In genomic region chr9:101705135-101705661, GRCh38 we compare ENCODE assay signal across 8 cellular contexts. TPM values are rescaled to one million over a fixed set of nuclear protein-coding genes. Genes with fewer than 3 reads are reported as not detected.
A peak's percentile ranks its signal among the peaks of the same experiment; 100 is the strongest.
DNase-seq lines count a peak whose midpoint lies in the region; ATAC-seq and TF ChIP-seq lines count a peak whose summit lies in the region.

No MANE protein-coding gene starts in this region.

- peak overlapping the region; percentile 38; the same call in 1 of the 2 replicates for H2AFZ ChIP-seq in KMS-11 (ENCODE audit: low read depth)
- no peak overlapping the region for H2AFZ ChIP-seq in OCI-LY7 (ENCODE audit: low read length)

- H3K4me3 ChIP-seq in KMS-11 (IDR thresholded peaks at IDR 0.05; ENCODE audit: insufficient read depth, low read depth, low read length) = no peak overlapping the region
- peak overlapping the region in 9 of 12 donors; percentile 25 to 45 (median 36) for H3K4me3 ChIP-seq in heart left ventricle
- peak overlapping the region in 3 of 4 donors; percentile 14 to 40 (median 35) for H3K4me3 ChIP-seq in sigmoid colon
- H3K4me3 ChIP-seq in OCI-LY7 (ENCODE audit: low read depth, low read length, poor library complexity, severe bottlenecking) = no peak overlapping the region

- TF ChIP-seq POLR2A in heart left ventricle (IDR thresholded peaks at IDR 0.05) (no peak), sigmoid colon (IDR thresholded peaks at IDR 0.05) (no peak)

- H3K9me2 ChIP-seq in OCI-LY7 (ENCODE audit: insufficient read depth, low read length) = no peaks in the 10 kb centered on the region

- ATAC-seq in GM21529 (IDR thresholded peaks at IDR 0.05; ENCODE audit: unreplicated experiment) (peak; percentile 88), heart left ventricle (peak in 3 of 4 donors; percentile 79 to 93 (median 80))
- peak; percentile 88 for ATAC-seq in activated CD8-positive, alpha-beta T cell treated with anti-CD3 and anti-CD28 coated beads, Interleukin-2, amount 10 ng/mL, durations not matched to agents 7 days and 5 days

- DNase-seq in D341Med (ENCODE audit: low spot score) (peak; percentile 70), heart left ventricle (peak in 3 of 5 donors; percentile 18 to 31 (median 27)), sigmoid colon (no peak), OCI-LY7 (ENCODE audit: low spot score) (no peak), 8988T (no peak)
- peak; percentile 42 for DNase-seq in activated CD8-positive, alpha-beta T cell treated with anti-CD3 and anti-CD28 coated beads, Interleukin-2, amount 10 ng/mL, durations not matched to agents 7 days and 5 days

- no peak overlapping the region; the same call in 1 of the 2 replicates for H3K4me2 ChIP-seq in KMS-11
- no peak overlapping the region for H3K4me2 ChIP-seq in OCI-LY7 (ENCODE audit: low read length)

- peak overlapping the region; percentile 63 for H3K4me3 Mint-ChIP-seq in activated CD8-positive, alpha-beta T cell treated with anti-CD3 and anti-CD28 coated beads, Interleukin-2, amount 10 ng/mL, durations not matched to agents 7 days and 5 days

- CTCF ChIA-PET in activated CD8-positive, alpha-beta T cell treated with anti-CD3 and anti-CD28 coated beads, Interleukin-2, amount 10 ng/mL, durations not matched to agents 7 days and 5 days (lab: Charles Lee) = interaction anchor here (0.8 kb wide), 1 partner anchor 23 kb away, joined by 4 read pairs; no protein-coding TSS in a partner anchor
- CTCF ChIA-PET in OCI-LY7 (lab: Charles Lee; ENCODE audit: unreplicated experiment) = no interaction called here

- POLR2A ChIA-PET in activated CD8-positive, alpha-beta T cell treated with anti-CD3 and anti-CD28 coated beads, Interleukin-2, amount 10 ng/mL, durations not matched to agents 7 days and 5 days (lab: Charles Lee) = no interaction called here
- POLR2A ChIA-PET in OCI-LY7 (lab: Charles Lee) = no interaction called here

- H3K36me3 ChIP-seq in KMS-11 (ENCODE audit: insufficient read depth) (no peaks in the 10 kb centered on the region), heart left ventricle (no peaks in the 10 kb centered on the region), sigmoid colon (no peaks in the 10 kb centered on the region), OCI-LY7 (ENCODE audit: insufficient read depth, low read length) (no peaks in the 10 kb centered on the region)

- H3K4me1 ChIP-seq in KMS-11 (ENCODE audit: low read depth, poor library complexity, severe bottlenecking) (peaks cover 19% of the 10 kb centered on the region), heart left ventricle (peaks cover 0 to 7% (median 0%) of the 10 kb centered on the region in 12 donors), sigmoid colon (peaks cover 0 to 11% (median 4%) of the 10 kb centered on the region in 4 donors), OCI-LY7 (ENCODE audit: insufficient read depth, low read length, poor library complexity, severe bottlenecking) (no peaks in the 10 kb centered on the region)

- 10 to 24% (median 16%) methylated on average over 21 of the region's 21 CpGs for WGBS in heart left ventricle, 4 donors
- 2 to 7% methylated on average over 21 of the region's 21 CpGs for WGBS in sigmoid colon, 2 donors

- no peaks in the 10 kb centered on the region for H3K36me3 Mint-ChIP-seq in activated CD8-positive, alpha-beta T cell treated with anti-CD3 and anti-CD28 coated beads, Interleukin-2, amount 10 ng/mL, durations not matched to agents 7 days and 5 days (ENCODE audit: low read depth)

- H3K27me3 ChIP-seq in KMS-11 (ENCODE audit: insufficient read depth, low read depth) (no peaks in the 10 kb centered on the region), heart left ventricle (peaks cover 0 to 4% (median 0%) of the 10 kb centered on the region in 9 donors), sigmoid colon (no peaks in the 10 kb centered on the region)

- peaks cover 21% of the 10 kb centered on the region for H3K27me3 Mint-ChIP-seq in activated CD8-positive, alpha-beta T cell treated with anti-CD3 and anti-CD28 coated beads, Interleukin-2, amount 10 ng/mL, durations not matched to agents 7 days and 5 days (ENCODE audit: low read depth)

- H4K20me1 ChIP-seq in KMS-11 (ENCODE audit: insufficient read depth) = no peaks in the 10 kb centered on the region
- no peaks in the 10 kb centered on the region for H4K20me1 ChIP-seq in OCI-LY7 (ENCODE audit: insufficient read depth, low read length)

- H3K4me1 Mint-ChIP-seq in activated CD8-positive, alpha-beta T cell treated with anti-CD3 and anti-CD28 coated beads, Interleukin-2, amount 10 ng/mL, durations not matched to agents 7 days and 5 days (ENCODE audit: low read depth) = peaks cover 4% of the 10 kb centered on the region

- H3K9me3 Mint-ChIP-seq in activated CD8-positive, alpha-beta T cell treated with anti-CD3 and anti-CD28 coated beads, Interleukin-2, amount 10 ng/mL, durations not matched to agents 7 days and 5 days (ENCODE audit: insufficient read depth) = no peaks in the 10 kb centered on the region

- TF ChIP-seq CTCF in KMS-11 (conservative IDR thresholded peaks at IDR 0.05; ENCODE audit: low read depth, low read length) (no peak), heart left ventricle (IDR thresholded peaks at IDR 0.05) (peak in 5 of 12 donors; percentile 11 to 42 (median 34)), sigmoid colon (IDR thresholded peaks at IDR 0.05) (peak in 1 of 4 experiments; percentile 16), OCI-LY7 (conservative IDR thresholded peaks at IDR 0.05; ENCODE audit: low read length) (no peak)

- H3K9me3 ChIP-seq in heart left ventricle = no peaks in the 10 kb centered on the region
- H3K9me3 ChIP-seq in sigmoid colon = no peaks in the 10 kb centered on the region
- H3K9me3 ChIP-seq in OCI-LY7 (ENCODE audit: low read length) = no peaks in the 10 kb centered on the region

- peak overlapping the region; percentile 30 for H3K27ac Mint-ChIP-seq in activated CD8-positive, alpha-beta T cell treated with anti-CD3 and anti-CD28 coated beads, Interleukin-2, amount 10 ng/mL, durations not matched to agents 7 days and 5 days

- no peak overlapping the region for H3K9ac ChIP-seq in KMS-11

- no TSS peak for BruUV-seq in OCI-LY7 (replicated peaks; lab: Mats Ljungman, UMichigan)

- H3K27ac ChIP-seq in KMS-11 (no peak overlapping the region), heart left ventricle (no peak overlapping the region), sigmoid colon (no peak overlapping the region), OCI-LY7 (ENCODE audit: low read depth, low read length, poor library complexity, severe bottlenecking) (no peak overlapping the region)

- no peak for TF ChIP-seq EP300 in sigmoid colon (IDR thresholded peaks at IDR 0.05)

- intact Hi-C loops in heart left ventricle (cut with DNase I) (no loop called here), sigmoid colon (cut with DNase I) (no loop called here), OCI-LY7 (cut with micrococcal nuclease; ENCODE audit: unreplicated experiment) (no loop called here)

- H3K79me2 ChIP-seq in KMS-11 (ENCODE audit: insufficient read depth, low read depth) (no peaks in the 10 kb centered on the region), OCI-LY7 (ENCODE audit: insufficient read depth, low read depth, low read length) (no peaks in the 10 kb centered on the region)

RNA-seq across cellular contexts. Expression of gene GRIN3A, which starts 33.2 kb away (rescaled TPM):
- not detected for total RNA-seq in activated CD8-positive, alpha-beta T cell treated with anti-CD3 and anti-CD28 coated beads, Interleukin-2, amount 10 ng/mL, durations not matched to agents 7 days and 5 days
- total RNA-seq in heart left ventricle = 1 to 10 TPM in 2 of 9 donors, under 1 TPM in 7; 0.09 to 1.4 (median 0.32) TPM
- polyA plus RNA-seq in heart left ventricle = under 1 TPM; 0.06 to 0.19 TPM
- total RNA-seq in sigmoid colon = under 1 TPM in 3 of 4 donors, not detected in 1; under 0.01 to 0.36 (median 0.14) TPM
- 1 to 10 TPM in 1 of 3 donors, under 1 TPM in 2; under 0.01 to 1.2 (median 0.54) TPM for polyA plus RNA-seq in sigmoid colon
- not detected in 2 replicates for total RNA-seq in OCI-LY7 (2014; rRNA removed; shearing (Covaris generic))
- total RNA-seq in OCI-LY7 (2022) = not detected in 2 replicates

Comparison
In these comparisons a context has a peak if more than half of its experiments do, and no peak if none do; other contexts are left out.
1. DNase-seq: peak in D341Med (single experiment), activated CD8-positive, alpha-beta T cell treated with anti-CD3 and anti-CD28 coated beads, Interleukin-2, amount 10 ng/mL, durations not matched to agents 7 days and 5 days (single experiment) and heart left ventricle (3 of 5); none in sigmoid colon (single experiment), OCI-LY7 (single experiment) and 8988T (single experiment).
2. H3K4me3 ChIP-seq: peak in heart left ventricle (9 of 12) and sigmoid colon (3 of 4); none in KMS-11 (single experiment) and OCI-LY7 (single experiment).
3. Peak in every context shown above with its lines, with median percentiles within 50 percentile points of each other: ATAC-seq.